10 cellular contexts compared by ENCODE assay signal in the genomic region with DNA sequence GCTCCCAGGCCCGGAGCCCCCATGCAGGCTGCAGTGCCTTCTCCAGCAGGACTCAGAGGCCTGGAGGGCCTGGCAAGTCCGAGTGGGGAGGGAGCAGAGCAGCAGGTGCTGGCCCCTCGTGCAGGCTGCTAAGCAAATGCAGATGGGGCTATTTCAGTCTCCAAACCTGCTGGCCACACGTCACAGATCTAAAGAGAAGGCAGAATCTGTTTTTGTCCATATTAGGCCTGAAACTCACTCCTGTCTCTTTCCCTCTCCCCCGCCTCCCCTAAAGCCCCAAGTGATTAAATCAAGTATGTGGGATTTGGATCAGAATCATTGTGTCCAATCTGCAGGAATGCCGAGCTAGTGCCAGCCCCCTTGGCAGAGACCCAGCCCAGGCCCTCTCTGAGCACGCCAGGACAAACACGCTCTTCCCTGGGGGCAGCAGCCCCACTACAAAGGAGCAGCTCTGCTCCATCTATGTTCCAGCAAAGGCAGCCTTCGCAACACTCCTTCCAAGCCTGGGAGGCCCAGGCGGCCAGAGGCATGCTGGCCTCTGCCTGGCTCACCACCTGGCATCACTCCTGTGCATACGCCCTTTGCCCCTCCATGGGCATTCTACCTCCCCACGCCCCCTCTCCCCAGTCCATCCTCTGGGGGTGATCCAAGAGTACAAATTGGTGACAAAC. TPM values are rescaled to one million over a fixed set of nuclear protein-coding genes. Genes with fewer than 3 reads are reported as not detected.
DNase-seq lines count a peak whose midpoint lies in the region; ATAC-seq and TF ChIP-seq lines count a peak whose summit lies in the region.
"Had no signal": no experiment of that assay in that cellular context is flagged by ENCODE, and none has a peak within 500 bp of the region (broad histone marks: within the 10 kb centered on the region; RNA-seq: fewer than 3 reads in every experiment).

No MANE protein-coding gene starts in this region.

- H3K27ac ChIP-seq in esophagus (ENCODE audit: low read depth in 2 of 2, low read length in 1 of 2) (peak overlapping the region; percentile 70 to 82), upper lobe of right lung (peak overlapping the region; percentile 38)
- H3K27ac ChIP-seq: epithelial cell of prostate had no signal

- H3K9me3 ChIP-seq in esophagus (ENCODE audit: control insufficient read depth in 2 of 2, insufficient read depth in 1 of 2, low read depth in 1 of 2, low read length in 1 of 2) = no peaks in the 10 kb centered on the region
- no peaks in the 10 kb centered on the region for H3K9me3 ChIP-seq in upper lobe of right lung

- DNase-seq in NCI-H446 treated with DMSO at 0.1 percent for 48 hours (lab: John Stamatoyannopoulos, UW) (peak; percentile 55), mesothelial cell of epicardium (ENCODE audit: low spot score in 2 of 2, unreplicated experiment in 2 of 2) (peak in 1 of 2 experiments; percentile 62), upper lobe of right lung (no peak), Kasumi-1 (lab: John Stamatoyannopoulos, UW) (no peak)
- no peak for DNase-seq in activated CD4-positive, CD25-positive, alpha-beta regulatory T cell (lab: John Stamatoyannopoulos, UW)
- DNase-seq: activated CD8-positive, alpha-beta memory T cell treated with anti-CD3 and anti-CD28 coated beads for 24 hours; stimulated activated CD4-positive, alpha-beta T cell treated with anti-CD3 and anti-CD28 coated beads, Interleukin-4, amount 100 ng/mL, for 1 hour had no signal

- peaks cover 2% of the 10 kb centered on the region for H3K4me1 Mint-ChIP-seq in mesothelial cell of epicardium

- H3K27ac Mint-ChIP-seq in mesothelial cell of epicardium = peak overlapping the region; percentile 83

- peaks cover 33% of the 10 kb centered on the region for H3K36me3 Mint-ChIP-seq in mesothelial cell of epicardium

- peaks cover 10% of the 10 kb centered on the region in 2 donors for H3K4me1 ChIP-seq in esophagus (ENCODE audit: control insufficient read depth in 2 of 2, insufficient read depth in 2 of 2, low read length in 1 of 2)
- peaks cover 8% of the 10 kb centered on the region for H3K4me1 ChIP-seq in upper lobe of right lung

- H3K9me3 Mint-ChIP-seq in mesothelial cell of epicardium = no peaks in the 10 kb centered on the region

- no peak overlapping the region for H3K4me3 Mint-ChIP-seq in mesothelial cell of epicardium

- intact Hi-C loops in upper lobe of right lung (cut with DNase I) = no loop called here

- ATAC-seq in upper lobe of right lung (peak; percentile 23), HG03520 (IDR thresholded peaks at IDR 0.05; ENCODE audit: unreplicated experiment) (no peak)

- WGBS in esophagus, 2 donors = 31 to 42% methylated on average over 12 of the region's 12 CpGs

- H3K4me3 ChIP-seq in esophagus (ENCODE audit: low read depth in 1 of 2, low read length in 2 of 2) (no peak overlapping the region), upper lobe of right lung (no peak overlapping the region)

- H3K27me3 ChIP-seq in esophagus (ENCODE audit: control insufficient read depth in 1 of 2, insufficient read depth in 2 of 2, low read length in 2 of 2) = no peaks in the 10 kb centered on the region
- no peaks in the 10 kb centered on the region for H3K27me3 ChIP-seq in upper lobe of right lung

- peaks cover 11 to 30% of the 10 kb centered on the region in 2 donors for H3K36me3 ChIP-seq in esophagus (ENCODE audit: control insufficient read depth in 2 of 2, insufficient read depth in 2 of 2, low read length in 1 of 2)
- H3K36me3 ChIP-seq in upper lobe of right lung = peaks cover 14% of the 10 kb centered on the region

- TF ChIP-seq CTCF in mesothelial cell of epicardium (IDR thresholded peaks at IDR 0.05; ENCODE audit: unreplicated experiment) (no peak), upper lobe of right lung (IDR thresholded peaks at IDR 0.05) (no peak)

- no peaks in the 10 kb centered on the region for H3K27me3 Mint-ChIP-seq in mesothelial cell of epicardium (ENCODE audit: low read depth)

RNA-seq across cellular contexts. Expression of gene RPL27A, which starts 26.5 kb away (rescaled TPM):
- polyA plus RNA-seq in esophagus = 1,000 to 10,000 TPM; 2,629 to 4,238 TPM
- total RNA-seq in mesothelial cell of epicardium (923 to 980 TPM (median 964 TPM) in 3 replicates), upper lobe of right lung (835 TPM)

RNA-seq across cellular contexts. Expression of gene TRIM66, which starts 26.7 kb away (rescaled TPM):
- 1 to 10 TPM; 2.0 to 4.8 TPM for polyA plus RNA-seq in esophagus
- total RNA-seq in mesothelial cell of epicardium = 8.3 to 10.1 TPM (median 8.7 TPM) in 3 replicates
- total RNA-seq in upper lobe of right lung = 15.0 TPM
